Comparison of ENCODE assay signal across 19 cellular contexts in the genomic region with DNA sequence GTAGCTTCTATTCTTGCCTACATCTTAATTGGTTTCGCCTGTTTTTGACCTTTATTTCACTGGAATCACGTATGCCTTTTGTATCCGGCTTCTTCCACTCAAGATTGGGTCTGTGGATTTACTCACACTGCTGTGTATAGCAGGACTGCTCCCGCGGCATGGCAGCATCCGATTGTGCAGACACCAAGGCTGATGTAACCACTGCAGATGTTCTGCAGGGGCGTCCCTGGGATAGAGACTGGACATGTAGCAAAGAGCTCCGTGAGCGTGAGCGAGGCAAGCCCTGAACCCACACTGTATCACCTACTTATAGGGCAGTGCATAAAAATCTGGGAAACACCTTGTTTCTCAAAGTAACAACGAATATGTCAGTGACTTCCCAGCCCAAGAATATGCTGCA. TPM values are rescaled to one million over a fixed set of nuclear protein-coding genes. Genes with fewer than 3 reads are reported as not detected.
A peak's percentile ranks its signal among the peaks of the same experiment; 100 is the strongest.
DNase-seq lines count a peak whose midpoint lies in the region; ATAC-seq and TF ChIP-seq lines count a peak whose summit lies in the region.
"Had no signal": no experiment of that assay in that cellular context is flagged by ENCODE, and none has a peak within 500 bp of the region (broad histone marks: within the 10 kb centered on the region; RNA-seq: fewer than 3 reads in every experiment).

No MANE protein-coding gene starts in this region.

- H3K27ac ChIP-seq in RWPE2 (ENCODE audit: poor library complexity, severe bottlenecking) = peak overlapping the region; percentile 51
- peak overlapping the region; percentile 94 for H3K27ac ChIP-seq in psoas muscle
- H3K27ac ChIP-seq: brain microvascular endothelial cell, parathyroid adenoma had no signal

- no peaks in the 10 kb centered on the region for H3K9me3 ChIP-seq in RWPE2 (ENCODE audit: severe bottlenecking)
- H3K9me3 ChIP-seq in psoas muscle = no peaks in the 10 kb centered on the region

- peak; percentile 12; the same call in 1 of the 3 replicates for ATAC-seq in RWPE2 (ENCODE audit: low read depth)
- no peak for ATAC-seq in psoas muscle
- ATAC-seq in HG03095 (IDR thresholded peaks at IDR 0.05; ENCODE audit: unreplicated experiment) = no peak

- H3K4me3 Mint-ChIP-seq in endothelial cell (ENCODE audit: unreplicated experiment) = no peak overlapping the region

- no peaks in the 10 kb centered on the region for H3K9me3 Mint-ChIP-seq in endothelial cell (ENCODE audit: unreplicated experiment)

- no peak overlapping the region for H3K4me3 ChIP-seq in RWPE2 (ENCODE audit: severe bottlenecking)
- no peak overlapping the region for H3K4me3 ChIP-seq in psoas muscle
- H3K4me3 ChIP-seq in H7 (ENCODE audit: insufficient read depth, low read depth, low read length) = no peak overlapping the region

- no peak for TF ChIP-seq CTCF in RWPE2 (IDR thresholded peaks at IDR 0.05; ENCODE audit: poor library complexity, severe bottlenecking)
- no peak for TF ChIP-seq CTCF in endothelial cell (IDR thresholded peaks at IDR 0.05; ENCODE audit: unreplicated experiment)
- no peak for TF ChIP-seq CTCF in psoas muscle (IDR thresholded peaks at IDR 0.05)

- H3K4me1 ChIP-seq in RWPE2 (ENCODE audit: insufficient read depth, poor library complexity, severe bottlenecking) = peaks cover 3% of the 10 kb centered on the region
- H3K4me1 ChIP-seq in psoas muscle = peaks cover 38% of the 10 kb centered on the region
- H3K4me1 ChIP-seq: parathyroid adenoma had no signal

- H3K36me3 Mint-ChIP-seq in endothelial cell (ENCODE audit: low read depth, unreplicated experiment) = peaks cover 8% of the 10 kb centered on the region

- intact Hi-C loops in psoas muscle (cut with DNase I) = no loop called here

- no peaks in the 10 kb centered on the region for H3K4me1 Mint-ChIP-seq in endothelial cell (ENCODE audit: unreplicated experiment)

- peaks cover 28% of the 10 kb centered on the region for H3K36me3 ChIP-seq in RWPE2 (ENCODE audit: low read depth)
- H3K36me3 ChIP-seq in psoas muscle (ENCODE audit: insufficient read depth in 1 of 2, low read depth in 1 of 2) = peaks cover 0 to 39% of the 10 kb centered on the region in 2 donors
- peaks cover 5% of the 10 kb centered on the region for H3K36me3 ChIP-seq in H7 (replicated peaks; ENCODE audit: control insufficient read depth, insufficient read depth, low read length)

- H3K27ac Mint-ChIP-seq in endothelial cell (ENCODE audit: unreplicated experiment) = peak overlapping the region; percentile 33

- 83 to 89% (median 85%) methylated on average over 11 of the region's 11 CpGs for WGBS in psoas muscle, 3 donors

- DNase-seq in DMS53 (lab: John Stamatoyannopoulos, UW) (peak; percentile 34), DMS53 treated with DMSO at 0.1 percent for 48 hours (lab: John Stamatoyannopoulos, UW; ENCODE audit: unreplicated experiment) (no peak), RWPE2 (ENCODE audit: low spot score) (no peak), endothelial cell (ENCODE audit: low spot score) (no peak), psoas muscle (no peak), H7 (no peak), DMS79 (lab: John Stamatoyannopoulos, UW) (no peak)
- DNase-seq: 8988T, activated gamma-delta T cell treated with Interleukin-2 at 50 U/mL for 16 hours, brain microvascular endothelial cell, DND-41, left cardiac atrium, MV-4-11, NCI-H2107, NCI-H69, small intestine, trophoblast cell had no signal

- H3K27me3 ChIP-seq in RWPE2 (ENCODE audit: insufficient read depth, poor library complexity, severe bottlenecking) (no peaks in the 10 kb centered on the region), psoas muscle (ENCODE audit: insufficient read depth in 3 of 3, low read length in 2 of 3) (no peaks in the 10 kb centered on the region), H7 (ENCODE audit: control insufficient read depth, insufficient read depth, low read length) (no peaks in the 10 kb centered on the region)
- H3K27me3 ChIP-seq: brain microvascular endothelial cell had no signal

- H3K27me3 Mint-ChIP-seq in endothelial cell (ENCODE audit: unreplicated experiment) = peaks cover 5% of the 10 kb centered on the region

RNA-seq across cellular contexts. Expression of gene IDI2, which starts 11.4 kb away (rescaled TPM):
- total RNA-seq in endothelial cell (ENCODE audit: unreplicated experiment) (not detected), psoas muscle (100 to 1,000 TPM; 107 to 182 (median 144) TPM)
- 100 to 1,000 TPM in 2 of 3 donors, 10 to 100 TPM in 1; 16.6 to 180 (median 133) TPM for polyA plus RNA-seq in psoas muscle
- total RNA-seq in H7 (2014; rRNA removed; shearing (Covaris generic)) = not detected in 2 replicates
- total RNA-seq: left cardiac atrium had no signal

RNA-seq across cellular contexts. Expression of gene IDI1, which starts 11.8 kb away (rescaled TPM):
- total RNA-seq in endothelial cell (ENCODE audit: unreplicated experiment) (52.7 TPM), psoas muscle (10 to 100 TPM; 49.3 to 61.3 (median 55.3) TPM)
- polyA plus RNA-seq in psoas muscle = 100 to 1,000 TPM in 2 of 3 donors, 10 to 100 TPM in 1; 42.8 to 137 (median 111) TPM
- total RNA-seq in H7 (2014; rRNA removed; shearing (Covaris generic)) = 102 and 115 TPM in 2 replicates

RNA-seq across cellular contexts. Expression of gene WDR37, which starts 19.1 kb away (rescaled TPM):
- total RNA-seq in endothelial cell (ENCODE audit: unreplicated experiment) (32.6 TPM), psoas muscle (10 to 100 TPM; 17.2 to 28.3 (median 21.4) TPM)
- polyA plus RNA-seq in psoas muscle = 10 to 100 TPM in 1 of 3 donors, 1 to 10 TPM in 2; 6.8 to 14.1 (median 9.7) TPM
- total RNA-seq in H7 (2014; rRNA removed; shearing (Covaris generic)) = 8.4 and 9.7 TPM in 2 replicates

RNA-seq across cellular contexts. Expression of gene GTPBP4, which starts 48.9 kb away (rescaled TPM):
- 46.2 TPM for total RNA-seq in endothelial cell (ENCODE audit: unreplicated experiment)
- total RNA-seq in psoas muscle = 10 to 100 TPM; 36.3 to 77.4 (median 68.5) TPM
- 100 to 1,000 TPM in 1 of 3 donors, 10 to 100 TPM in 2; 44.2 to 134 (median 70.2) TPM for polyA plus RNA-seq in psoas muscle
- 40.8 and 53.7 TPM in 2 replicates for total RNA-seq in H7 (2014; rRNA removed; shearing (Covaris generic))

Comparison
In these comparisons a context has a peak if more than half of its experiments do, and no peak if none do; other contexts are left out.
1. RNA of gene IDI2, which starts 11.4 kb away (total RNA-seq): 107 to 182 TPM in psoas muscle; not detected in endothelial cell (single experiment) and not detected in H7; every median in the first group is over 100 times any median in the second.